28 cellular contexts compared by ENCODE assay signal in the genomic region with DNA sequence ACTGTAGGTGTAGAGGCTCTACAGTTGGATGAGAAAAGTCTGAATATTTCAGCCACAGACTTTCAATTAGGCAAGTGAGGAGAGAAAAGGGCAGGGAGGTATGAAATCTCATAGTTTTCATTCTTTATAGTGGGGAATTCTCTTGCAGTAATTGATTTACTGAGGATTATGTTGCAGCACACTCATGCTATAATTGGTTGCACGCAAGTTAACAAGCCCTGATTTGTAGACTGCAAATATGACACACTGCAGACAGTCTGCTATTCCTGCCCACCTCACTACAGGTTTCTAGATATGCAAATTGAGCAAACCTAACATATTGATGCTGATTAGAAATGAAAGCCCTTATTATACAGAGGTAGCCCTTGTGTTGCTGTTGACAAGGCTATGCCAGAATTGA.
"Had no signal": no experiment of that assay in that cellular context is flagged by ENCODE, and none has a peak within 500 bp of the region (broad histone marks: within the 10 kb centered on the region; RNA-seq: fewer than 3 reads in every experiment).

No MANE protein-coding gene starts in this region.

- H3K27me3 ChIP-seq: breast epithelium, esophagus squamous epithelium, neural progenitor cell, right atrium auricular region, testis, transverse colon had no signal

- H2AFZ ChIP-seq: neural progenitor cell, parathyroid adenoma had no signal

- H3K9ac ChIP-seq: neural progenitor cell, parathyroid adenoma had no signal

- H3K36me3 ChIP-seq: breast epithelium, esophagus squamous epithelium, lower lobe of right lung, neural progenitor cell, right atrium auricular region, transverse colon, WERI-Rb-1 had no signal

- H3K4me1 ChIP-seq: breast epithelium, esophagus squamous epithelium, neural progenitor cell, parathyroid adenoma, psoas muscle, transverse colon had no signal

- H3K27ac ChIP-seq: epithelial cell of prostate, esophagus squamous epithelium, lower lobe of right lung, neural progenitor cell, parathyroid adenoma, psoas muscle, testis, transverse colon, WERI-Rb-1 had no signal

- H3K9me3 ChIP-seq: breast epithelium, esophagus squamous epithelium, lower lobe of right lung, psoas muscle, right atrium auricular region, testis, transverse colon had no signal

- DNase-seq: activated CD4-positive, alpha-beta T cell treated with anti-CD3 and anti-CD28 coated beads for 48 hours; activated CD4-positive, alpha-beta T cell treated with anti-CD3 and anti-CD28 coated beads, Interleukin-2, amount 50 U/mL, for 48 hours; activated CD8-positive, alpha-beta memory T cell treated with anti-CD3 and anti-CD28 coated beads, Interleukin-2, amount 50 U/mL, for 4 hours; activated gamma-delta T cell; activated naive CD4-positive, alpha-beta T cell treated with anti-CD3 and anti-CD28 coated beads, Interleukin-2, amount 10 ng/mL, durations not matched to agents 7 days and 5 days; activated naive CD8-positive, alpha-beta T cell treated with anti-CD3 and anti-CD28 coated beads, Interleukin-2, amount 10 ng/mL, durations not matched to agents 7 days and 5 days; activated T-cell treated with anti-CD3 and anti-CD28 coated beads, Interleukin-2, amount 50 U/mL, for 1 hour; amniotic stem cell; dermis blood vessel endothelial cell; effector CD4-positive, alpha-beta T cell; esophagus squamous epithelium; kidney glomerular epithelial cell; lower lobe of right lung; mesenchymal stem cell; natural killer cell; occipital lobe; psoas muscle; stimulated activated CD4-positive, alpha-beta T cell treated with anti-CD3 and anti-CD28 coated beads, Interleukin-2, amount 100 ng/mL, for 48 hours; stimulated activated naive CD8-positive, alpha-beta T cell treated with anti-CD3 and anti-CD28 coated beads, Interleukin-15, Interleukin-2, amounts not matched to agents 100 U/mL and 50 U/mL, for 24 hours; T1000; testis; transverse colon; WERI-Rb-1 had no signal

- H3K79me2 ChIP-seq: parathyroid adenoma had no signal

- H3K4me3 ChIP-seq: breast epithelium, esophagus squamous epithelium, lower lobe of right lung, neural progenitor cell, psoas muscle, right atrium auricular region, testis, transverse colon had no signal

- H3K4me2 ChIP-seq: neural progenitor cell had no signal
